In the genomic region with DNA sequence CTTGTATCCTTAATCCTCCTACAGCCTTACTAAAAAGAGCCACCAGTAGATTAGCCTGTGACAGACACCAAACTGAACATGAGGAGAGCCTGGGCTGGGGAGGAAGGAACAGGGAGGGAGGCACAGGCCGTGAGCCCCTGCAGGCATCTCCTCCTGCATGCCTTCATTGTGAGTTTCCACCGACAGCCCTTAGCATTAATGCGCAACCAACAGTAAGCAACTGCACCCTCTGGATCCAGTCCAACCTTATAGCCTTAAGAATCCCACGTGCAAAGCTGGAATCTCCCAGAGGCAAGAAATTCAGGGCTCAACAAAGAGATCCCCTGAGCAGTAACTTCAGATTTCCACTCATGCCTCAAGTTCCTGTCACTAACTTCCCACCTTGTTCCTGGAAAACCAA, we compare ENCODE assay signal across 9 cellular contexts.
DNase-seq lines count a peak whose midpoint lies in the region; ATAC-seq and TF ChIP-seq lines count a peak whose summit lies in the region.
"Had no signal": no experiment of that assay in that cellular context is flagged by ENCODE, and none has a peak within 500 bp of the region (broad histone marks: within the 10 kb centered on the region; RNA-seq: fewer than 3 reads in every experiment).

No MANE protein-coding gene starts in this region.

- H3K9me3 ChIP-seq in suprapubic skin, result no peaks in the 10 kb centered on the region
- H3K9me3 ChIP-seq in H9 (ENCODE audit: control insufficient read depth, low read depth, low read length), result no peaks in the 10 kb centered on the region

- no peaks in the 10 kb centered on the region for H3K27me3 ChIP-seq in suprapubic skin
- H3K27me3 ChIP-seq in H9 (ENCODE audit: insufficient read depth, low read length), result no peaks in the 10 kb centered on the region

- no peak overlapping the region for H4K91ac ChIP-seq in H9 (ENCODE audit: insufficient read length, low read depth, low read length)

- no peaks in the 10 kb centered on the region for H3K27me3 Mint-ChIP-seq in activated T-cell treated with anti-CD3 and anti-CD28 coated beads, Interleukin-2, amount 50 U/mL, for 72 hours (ENCODE audit: low read depth)
- H3K27me3 Mint-ChIP-seq in activated T-helper 17 cell treated with anti-CD3 and anti-CD28 coated beads, Interleukin-2, amount 50 U/mL, for 72 hours, result no peaks in the 10 kb centered on the region
- no peaks in the 10 kb centered on the region for H3K27me3 Mint-ChIP-seq in H9 (ENCODE audit: low read depth)

- H3K4me3 Mint-ChIP-seq in activated T-cell treated with anti-CD3 and anti-CD28 coated beads, Interleukin-2, amount 50 U/mL, for 72 hours, result peak overlapping the region; percentile 95
- H3K4me3 Mint-ChIP-seq in activated T-helper 17 cell treated with anti-CD3 and anti-CD28 coated beads, Interleukin-2, amount 50 U/mL, for 72 hours, result peak overlapping the region; percentile 99
- no peak overlapping the region for H3K4me3 Mint-ChIP-seq in H9

- peaks cover 68% of the 10 kb centered on the region for H3K4me1 ChIP-seq in suprapubic skin
- H3K4me1 ChIP-seq in H9 (ENCODE audit: insufficient read depth, low read length), result peaks cover 2% of the 10 kb centered on the region; the same call in 1 of the 2 replicates

- H2BK120ac ChIP-seq in H9 (ENCODE audit: low read depth, low read length, poor library complexity, severe bottlenecking), result no peak overlapping the region

- no peak overlapping the region for H4K8ac ChIP-seq in H9 (replicated peaks; ENCODE audit: insufficient read length, low read depth, low read length)

- 49% methylated on average over 4 of the region's 4 CpGs for WGBS in suprapubic skin
- WGBS in H9 (ENCODE audit: extremely low coverage, insufficient read length, low lambda C conversion rate), result no CpG with 5 or more reads among the region's 4 CpGs

- H2BK20ac ChIP-seq in H9 (ENCODE audit: low read depth, low read length, poor library complexity, severe bottlenecking), result no peak overlapping the region

- H2AFZ ChIP-seq in H9 (ENCODE audit: low read length), result no peak overlapping the region

- H3K4ac ChIP-seq in H9 (ENCODE audit: low read depth, low read length), result no peak overlapping the region

- TF ChIP-seq EP300 in suprapubic skin (IDR thresholded peaks at IDR 0.05), result no peak

- H3K56ac ChIP-seq in H9 (ENCODE audit: insufficient read length, low read depth, low read length), result no peak overlapping the region

- no peak for DNase-seq in activated T-cell treated with anti-CD3 and anti-CD28 coated beads, Interleukin-2, amount 50 U/mL, for 72 hours
- no peak for DNase-seq in activated T-cell treated with anti-CD3 and anti-CD28 coated beads, Interleukin-2, amount 50 U/mL, for 48 hours
- peak; percentile 65 for DNase-seq in glomerular visceral epithelial cell (ENCODE audit: extremely low spot score)
- DNase-seq in suprapubic skin (ENCODE audit: low spot score in 2 of 2), result no peak
- no peak for DNase-seq in H9
- no peak for DNase-seq in SHP77 treated with DMSO at 0.1 percent for 48 hours (lab: John Stamatoyannopoulos, UW)
- no peak for DNase-seq in anterior cingulate cortex (lab: John Stamatoyannopoulos, UW)

- H3K23ac ChIP-seq in H9 (ENCODE audit: insufficient read length, low read depth, low read length), result no peak overlapping the region

- no peak overlapping the region for H3K18ac ChIP-seq in H9 (ENCODE audit: insufficient read length, low read depth, low read length)

- no peak for TF ChIP-seq POLR2A in suprapubic skin (IDR thresholded peaks at IDR 0.05)

- H2AK5ac ChIP-seq in H9 (ENCODE audit: insufficient read length, low read length), result no peak overlapping the region

- H3K4me2 ChIP-seq in H9 (ENCODE audit: insufficient read depth, insufficient read length, low read length), result no peak overlapping the region

- H3K14ac ChIP-seq in H9 (ENCODE audit: insufficient read depth, low read length), result no peak overlapping the region

- ATAC-seq in activated T-cell treated with anti-CD3 and anti-CD28 coated beads, Interleukin-2, amount 50 U/mL, for 72 hours (replicated peaks in 1 of 2), result no peak
- no peak for ATAC-seq in activated T-helper 17 cell treated with anti-CD3 and anti-CD28 coated beads, Interleukin-2, amount 50 U/mL, for 72 hours (replicated peaks)

- H3K9me3 Mint-ChIP-seq in activated T-cell treated with anti-CD3 and anti-CD28 coated beads, Interleukin-2, amount 50 U/mL, for 72 hours, result no peaks in the 10 kb centered on the region
- no peaks in the 10 kb centered on the region for H3K9me3 Mint-ChIP-seq in activated T-helper 17 cell treated with anti-CD3 and anti-CD28 coated beads, Interleukin-2, amount 50 U/mL, for 72 hours
- peaks cover 0 to 4% of the 10 kb centered on the region in 2 experiments; a peak in 2 of 5 replicates for H3K9me3 Mint-ChIP-seq in H9

- H3K27ac Mint-ChIP-seq in activated T-cell treated with anti-CD3 and anti-CD28 coated beads, Interleukin-2, amount 50 U/mL, for 72 hours, result peak overlapping the region; percentile 97
- peak overlapping the region; percentile 100 for H3K27ac Mint-ChIP-seq in activated T-helper 17 cell treated with anti-CD3 and anti-CD28 coated beads, Interleukin-2, amount 50 U/mL, for 72 hours
- no peak overlapping the region for H3K27ac Mint-ChIP-seq in H9

- no peak overlapping the region for H2BK12ac ChIP-seq in H9 (ENCODE audit: insufficient read length, low read depth, low read length)

- H3K36me3 ChIP-seq in suprapubic skin, result no peaks in the 10 kb centered on the region

- no peak overlapping the region for H3K9ac ChIP-seq in H9 (ENCODE audit: extremely low read depth, insufficient read length, low read length)

- no peaks in the 10 kb centered on the region for H3K79me2 ChIP-seq in H9 (ENCODE audit: insufficient read depth, low read length)

- H3K36me3 Mint-ChIP-seq in activated T-cell treated with anti-CD3 and anti-CD28 coated beads, Interleukin-2, amount 50 U/mL, for 72 hours (ENCODE audit: insufficient read depth in 2 of 2), result peaks cover 36 to 49% of the 10 kb centered on the region in 2 donors
- H3K36me3 Mint-ChIP-seq in activated T-helper 17 cell treated with anti-CD3 and anti-CD28 coated beads, Interleukin-2, amount 50 U/mL, for 72 hours (ENCODE audit: low read depth), result peaks cover 100% of the 10 kb centered on the region
- H3K36me3 Mint-ChIP-seq in H9 (ENCODE audit: insufficient read depth in 1 of 3, low read depth in 3 of 3), result peaks cover 8 to 13% (median 12%) of the 10 kb centered on the region in 3 experiments; a peak in 5 of 7 replicates

- H2BK5ac ChIP-seq in H9 (ENCODE audit: insufficient read length, low read length), result no peak overlapping the region

- H3K23me2 ChIP-seq in H9 (ENCODE audit: insufficient read length, low read depth, low read length, poor library complexity, severe bottlenecking), result no peaks in the 10 kb centered on the region

- H3K79me1 ChIP-seq in H9 (ENCODE audit: insufficient read depth, low read depth, low read length, poor library complexity, severe bottlenecking), result no peaks in the 10 kb centered on the region

- peaks cover 99% of the 10 kb centered on the region for H3K4me1 Mint-ChIP-seq in activated T-cell treated with anti-CD3 and anti-CD28 coated beads, Interleukin-2, amount 50 U/mL, for 72 hours (ENCODE audit: low read depth)
- peaks cover 84% of the 10 kb centered on the region for H3K4me1 Mint-ChIP-seq in activated T-helper 17 cell treated with anti-CD3 and anti-CD28 coated beads, Interleukin-2, amount 50 U/mL, for 72 hours
- peaks cover 38 to 50% of the 10 kb centered on the region in 2 experiments for H3K4me1 Mint-ChIP-seq in H9

- no peak overlapping the region for H3K4me3 ChIP-seq in suprapubic skin

- no peak overlapping the region for H4K5ac ChIP-seq in H9 (ENCODE audit: insufficient read length, low read depth, low read length)

- H3K27ac ChIP-seq in suprapubic skin (peak overlapping the region; percentile 15), H9 (ENCODE audit: insufficient read length, low read depth, low read length) (no peak overlapping the region)
- H3K27ac ChIP-seq: C4-2B had no signal

- TF ChIP-seq CTCF in suprapubic skin (IDR thresholded peaks at IDR 0.05), result no peak
- TF ChIP-seq CTCF in H9 (conservative IDR thresholded peaks at IDR 0.05), result no peak

- H4K20me1 ChIP-seq in H9 (ENCODE audit: control insufficient read depth, insufficient read depth, insufficient read length), result no peaks in the 10 kb centered on the region

- H2BK15ac ChIP-seq in H9 (ENCODE audit: low read depth, low read length), result no peak overlapping the region

- H3T11ph ChIP-seq in H9 (ENCODE audit: low read length), result no peak overlapping the region

Comparison
In these comparisons a context has a peak if more than half of its experiments do, and no peak if none do; other contexts are left out.
1. H3K27ac Mint-ChIP-seq: peak in activated T-cell treated with anti-CD3 and anti-CD28 coated beads, Interleukin-2, amount 50 U/mL, for 72 hours (single experiment) and activated T-helper 17 cell treated with anti-CD3 and anti-CD28 coated beads, Interleukin-2, amount 50 U/mL, for 72 hours (single experiment); none in H9 (0 of 3).
2. H3K4me3 Mint-ChIP-seq: peak in activated T-cell treated with anti-CD3 and anti-CD28 coated beads, Interleukin-2, amount 50 U/mL, for 72 hours (2 of 2) and activated T-helper 17 cell treated with anti-CD3 and anti-CD28 coated beads, Interleukin-2, amount 50 U/mL, for 72 hours (single experiment); none in H9 (0 of 2).